ENCODE assay signal across 8 cellular contexts in genomic region chr3:38165722-38166387, GRCh38. TPM values are rescaled to one million over a fixed set of nuclear protein-coding genes. Genes with fewer than 3 reads are reported as not detected.
DNase-seq lines count a peak whose midpoint lies in the region; ATAC-seq and TF ChIP-seq lines count a peak whose summit lies in the region.

No MANE protein-coding gene starts in this region.

- H3K4me1 Mint-ChIP-seq in HFFc6 (ENCODE audit: low read depth): peaks cover 53% of the 10 kb centered on the region

- TF ChIP-seq CTCF in HFFc6 (IDR thresholded peaks at IDR 0.05) (no peak), VCaP (conservative IDR thresholded peaks at IDR 0.05) (no peak), foreskin fibroblast (IDR thresholded peaks at IDR 0.05; ENCODE audit: low read depth, low read length) (no peak)

- DNase-seq in COLO668 (lab: John Stamatoyannopoulos, UW; ENCODE audit: unreplicated experiment) (peak; percentile 65), HFFc6 (peak; percentile 33), foreskin fibroblast (peak; percentile 34 to 38), occipital lobe (lab: John Stamatoyannopoulos, UW) (peak; percentile 40), HPDE6-E6E7 (ENCODE audit: extremely low spot score) (no peak)

- peaks cover 3% of the 10 kb centered on the region; the same call in 1 of the 2 replicates for H3K9me3 Mint-ChIP-seq in HFFc6

- peak overlapping the region; percentile 100 for H3K27ac Mint-ChIP-seq in HFFc6

- H3K4me3 Mint-ChIP-seq in HFFc6: peak overlapping the region; percentile 95

- peaks cover 10% of the 10 kb centered on the region for H3K27me3 Mint-ChIP-seq in HFFc6 (ENCODE audit: insufficient read depth)

- no peak for ATAC-seq in GM18520 (IDR thresholded peaks at IDR 0.05; ENCODE audit: unreplicated experiment)
- no peak for ATAC-seq in GM18907 (IDR thresholded peaks at IDR 0.05; ENCODE audit: unreplicated experiment)

- peak overlapping the region; percentile 99 for H3K27ac ChIP-seq in VCaP

- H3K36me3 Mint-ChIP-seq in HFFc6 (ENCODE audit: low read depth): peaks cover 21% of the 10 kb centered on the region

- H3K4me3 ChIP-seq in foreskin fibroblast (ENCODE audit: low read depth in 1 of 2, low read length in 2 of 2): peak overlapping the region; percentile 75 to 93

RNA-seq across cellular contexts. Expression of gene OXSR1, which starts 0.5 kb away (rescaled TPM):
- 10 to 100 TPM; 48.5 to 54.3 (median 51.5) TPM for total RNA-seq in HFFc6 (2021; fragmentation: NEBNext Ultra II Directional; extraction: Animal tissue kit (Norgen Biotek cat#: 25700))
- 54.9 TPM for total RNA-seq in occipital lobe

RNA-seq across cellular contexts. Expression of gene MYD88, which starts 27.4 kb away (rescaled TPM):
- 10 to 100 TPM; 25.1 to 31.9 (median 28.4) TPM for total RNA-seq in HFFc6 (2021; fragmentation: NEBNext Ultra II Directional; extraction: Animal tissue kit (Norgen Biotek cat#: 25700))
- 2.7 TPM for total RNA-seq in occipital lobe

RNA-seq across cellular contexts. Expression of gene ACAA1, which starts 28.9 kb away (rescaled TPM):
- total RNA-seq in HFFc6 (2021; fragmentation: NEBNext Ultra II Directional; extraction: Animal tissue kit (Norgen Biotek cat#: 25700)): 10 to 100 TPM; 45.1 to 60.9 (median 52.1) TPM
- total RNA-seq in occipital lobe: 26.2 TPM
